Comparison of ENCODE assay signal across 2 cellular contexts in genomic region chr9:33136721-33137120, GRCh38.
TF ChIP-seq lines count a peak whose summit lies in the region.

No MANE protein-coding gene starts in this region.

TF ChIP-seq in liver, 16 proteins besides CTCF, POLR2A, EP300 and RAD21 (continued from another document):
- TF ChIP-seq ATF3 (IDR thresholded peaks at IDR 0.05) (no peak), TAF1 (conservative IDR thresholded peaks at IDR 0.05) (no peak), NR2F2 (IDR thresholded peaks at IDR 0.05) (no peak), RXRA (IDR thresholded peaks at IDR 0.05) (no peak), HNF4A (conservative IDR thresholded peaks at IDR 0.05) (no peak), HNF4G (IDR thresholded peaks at IDR 0.05) (no peak), YY1 (IDR thresholded peaks at IDR 0.05) (no peak), MAX (IDR thresholded peaks at IDR 0.05) (no peak), FOXA2 (IDR thresholded peaks at IDR 0.05) (no peak), REST (IDR thresholded peaks at IDR 0.05) (no peak), SP1 (IDR thresholded peaks at IDR 0.05) (no peak), FOXA1 (IDR thresholded peaks at IDR 0.05) (no peak), EGR1 (IDR thresholded peaks at IDR 0.05; ENCODE audit: low read depth in 2 of 2) (no peak)

TF ChIP-seq in HepG2, 621 proteins besides CTCF, POLR2A, EP300 and RAD21 (continued from another document):
- TF ChIP-seq ZNF597 (CRISPR knock-in tag; IDR thresholded peaks at IDR 0.05) (no peak), DPF2 (CRISPR knock-in tag; IDR thresholded peaks at IDR 0.05; ENCODE audit: borderline replicate concordance, low read depth) (no peak), ZFP36L2 (CRISPR knock-in tag; IDR thresholded peaks at IDR 0.05) (no peak), SKIL (CRISPR knock-in tag; IDR thresholded peaks at IDR 0.05; ENCODE audit: borderline replicate concordance) (no peak), ZNF775 (CRISPR knock-in tag; IDR thresholded peaks at IDR 0.05; ENCODE audit: borderline replicate concordance) (no peak), ZNF549 (CRISPR knock-in tag; IDR thresholded peaks at IDR 0.05) (no peak), ZNF580 (CRISPR knock-in tag; IDR thresholded peaks at IDR 0.05; ENCODE audit: borderline replicate concordance, low read depth) (no peak), ZNF276 (CRISPR knock-in tag; IDR thresholded peaks at IDR 0.05; ENCODE audit: low read depth) (no peak), ZNF34 (CRISPR knock-in tag; IDR thresholded peaks at IDR 0.05; ENCODE audit: borderline replicate concordance) (no peak), SP2 (CRISPR knock-in tag; IDR thresholded peaks at IDR 0.05) (no peak), RBFOX2 (IDR thresholded peaks at IDR 0.05; ENCODE audit: low read depth, low read length) (no peak), ZBTB33 (CRISPR knock-in tag; IDR thresholded peaks at IDR 0.05) (no peak)
